Comparison of ENCODE assay signal across 9 cellular contexts in genomic region chr22:21624880-21625791, GRCh38. TPM values are rescaled to one million over a fixed set of nuclear protein-coding genes. Genes with fewer than 3 reads are reported as not detected.
DNase-seq lines count a peak whose midpoint lies in the region; ATAC-seq, FAIRE-seq and TF ChIP-seq lines count a peak whose summit lies in the region.
"Had no signal": no experiment of that assay in that cellular context is flagged by ENCODE, and none has a peak within 500 bp of the region (broad histone marks: within the 10 kb centered on the region; RNA-seq: fewer than 3 reads in every experiment).

No MANE protein-coding gene starts in this region.

- no peak for TF ChIP-seq CTCF in CD8-positive, alpha-beta T cell (IDR thresholded peaks at IDR 0.05)
- TF ChIP-seq CTCF in GM23338 (conservative IDR thresholded peaks at IDR 0.05; ENCODE audit: low read depth in 2 of 2) (no peak), WTC11 (IDR thresholded peaks at IDR 0.05) (no peak), natural killer cell (IDR thresholded peaks at IDR 0.05) (no peak), psoas muscle (IDR thresholded peaks at IDR 0.05) (no peak), D721Med (IDR thresholded peaks at IDR 0.05; ENCODE audit: insufficient read depth, missing control alignments) (no peak)

- intact Hi-C loops in CD8-positive, alpha-beta T cell (cut with DNase I, micrococcal nuclease) = loop anchor here in 1 of 2 experiments (5.0 kb wide), 1 partner anchor 623 kb away; the partner anchor contains the start of gene THAP7
- intact Hi-C loops in natural killer cell (cut with micrococcal nuclease) = no loop called here
- intact Hi-C loops in psoas muscle (cut with DNase I) = loop anchor here (2.0 to 5.0 kb wide), 2 partner anchors 33 to 56 kb away; no protein-coding TSS in a partner anchor

- peaks cover 58% of the 10 kb centered on the region for H4K20me1 ChIP-seq in GM23338 (replicated peaks; ENCODE audit: insufficient read depth)

- H3K9me3 ChIP-seq in CD8-positive, alpha-beta T cell (ENCODE audit: low read length) = no peaks in the 10 kb centered on the region
- H3K9me3 ChIP-seq in psoas muscle = no peaks in the 10 kb centered on the region
- H3K9me3 ChIP-seq: testis had no signal

- no peak overlapping the region for H2AFZ ChIP-seq in GM23338

- no peaks in the 10 kb centered on the region for H3K9me2 ChIP-seq in GM23338 (ENCODE audit: insufficient read depth)

- peaks cover 60% of the 10 kb centered on the region for H3K36me3 Mint-ChIP-seq in CD8-positive, alpha-beta T cell
- H3K36me3 Mint-ChIP-seq in GM23338 (ENCODE audit: low read depth) = peaks cover 37% of the 10 kb centered on the region
- peaks cover 18% of the 10 kb centered on the region for H3K36me3 Mint-ChIP-seq in WTC11
- H3K36me3 Mint-ChIP-seq in natural killer cell = no peaks in the 10 kb centered on the region

- peaks cover 20% of the 10 kb centered on the region for H3K79me2 ChIP-seq in GM23338 (replicated peaks; ENCODE audit: insufficient read depth)

- no peaks in the 10 kb centered on the region for H3K27me3 ChIP-seq in CD8-positive, alpha-beta T cell (ENCODE audit: insufficient read depth, low read length)
- H3K27me3 ChIP-seq in GM23338 (ENCODE audit: insufficient read depth) = no peaks in the 10 kb centered on the region
- H3K27me3 ChIP-seq in psoas muscle (ENCODE audit: insufficient read depth in 3 of 3, low read length in 2 of 3) = no peaks in the 10 kb centered on the region
- H3K27me3 ChIP-seq: testis had no signal

- POLR2A ChIA-PET in CD8-positive, alpha-beta T cell (lab: Charles Lee) = no interaction called here
- POLR2A ChIA-PET in WTC11 (lab: Charles Lee) = no interaction called here

- H3K9me3 Mint-ChIP-seq in CD8-positive, alpha-beta T cell = no peaks in the 10 kb centered on the region
- H3K9me3 Mint-ChIP-seq in GM23338 = peaks cover 5% of the 10 kb centered on the region; the same call in 2 of the 3 replicates
- no peaks in the 10 kb centered on the region for H3K9me3 Mint-ChIP-seq in WTC11
- H3K9me3 Mint-ChIP-seq in natural killer cell = no peaks in the 10 kb centered on the region

- peaks cover 36% of the 10 kb centered on the region; the same call in 1 of the 2 replicates for H3F3A ChIP-seq in GM23338 (replicated peaks; ENCODE audit: low read depth)

- DNase-seq in CD8-positive, alpha-beta T cell = no peak
- no peak for DNase-seq in GM23338 (ENCODE audit: low spot score)
- no peak for DNase-seq in WTC11 (ENCODE audit: low spot score)
- DNase-seq in natural killer cell = no peak
- no peak for DNase-seq in psoas muscle
- DNase-seq in stimulated activated CD4-positive, alpha-beta T cell treated with anti-CD3 and anti-CD28 coated beads, Interleukin-1b, Interleukin-23, amount 100 ng/mL, for 48 hours = no peak
- DNase-seq in D721Med (ENCODE audit: insufficient read length, low spot score) = no peak
- DNase-seq: testis had no signal

- peak overlapping the region; percentile 47 for H3K27ac Mint-ChIP-seq in CD8-positive, alpha-beta T cell
- H3K27ac Mint-ChIP-seq in GM23338 = peak overlapping the region; percentile 22; the same call in 1 of the 2 replicates
- peak overlapping the region; percentile 66; the same call in 1 of the 2 replicates for H3K27ac Mint-ChIP-seq in WTC11
- peak overlapping the region; percentile 58 to 83 for H3K27ac Mint-ChIP-seq in natural killer cell

- CTCF ChIA-PET in CD8-positive, alpha-beta T cell (lab: Charles Lee) = interaction anchor here (1.4 to 2.7 kb wide), 4 partner anchors 9 to 22 kb away, joined by 4 to 11 read pairs (median 4); no protein-coding TSS in a partner anchor
- CTCF ChIA-PET in WTC11 (lab: Charles Lee) = interaction anchor here (0.7 to 13.4 kb wide), 6 partner anchors 7 to 40 kb away, joined by 3 to 273 read pairs (median 4); partner anchors contain the start of genes CCDC116 and SDF2L1

- peaks cover 9% of the 10 kb centered on the region for H3K36me3 ChIP-seq in CD8-positive, alpha-beta T cell (ENCODE audit: insufficient read depth, low read length)
- H3K36me3 ChIP-seq in GM23338 (ENCODE audit: insufficient read depth) (peaks cover 8% of the 10 kb centered on the region), psoas muscle (ENCODE audit: insufficient read depth in 1 of 2, low read depth in 1 of 2) (peaks cover 0 to 17% of the 10 kb centered on the region in 2 donors)

- no peak overlapping the region for H3K4me2 ChIP-seq in GM23338

- no peak for FAIRE-seq in D721Med (lab: Jason Lieb, UNC)
- FAIRE-seq: endometrium had no signal

- H3K4me3 Mint-ChIP-seq in CD8-positive, alpha-beta T cell = no peak overlapping the region
- H3K4me3 Mint-ChIP-seq in GM23338 = no peak overlapping the region; the same call in 2 of the 3 replicates
- H3K4me3 Mint-ChIP-seq in WTC11 = no peak overlapping the region
- H3K4me3 Mint-ChIP-seq in natural killer cell = no peak overlapping the region

- no peak overlapping the region for H3K27ac ChIP-seq in CD8-positive, alpha-beta T cell (ENCODE audit: low read depth, low read length)
- 0 out of 2 replicates have a peak overlapping the region, but pooled peaks have one; percentile 59 for H3K27ac ChIP-seq in GM23338 (ENCODE audit: low read depth)
- no peak overlapping the region for H3K27ac ChIP-seq in psoas muscle
- H3K27ac ChIP-seq: testis had no signal

- H3K4me3 ChIP-seq in CD8-positive, alpha-beta T cell (ENCODE audit: low read depth, low read length) = no peak overlapping the region
- H3K4me3 ChIP-seq in GM23338 = no peak overlapping the region
- H3K4me3 ChIP-seq in psoas muscle = no peak overlapping the region
- H3K4me3 ChIP-seq: testis had no signal

- no peaks in the 10 kb centered on the region for H3K27me3 Mint-ChIP-seq in CD8-positive, alpha-beta T cell (ENCODE audit: low read depth)
- H3K27me3 Mint-ChIP-seq in GM23338 (ENCODE audit: insufficient read depth, low read depth, poor library complexity) = peaks cover 28% of the 10 kb centered on the region
- H3K27me3 Mint-ChIP-seq in WTC11 (ENCODE audit: low read depth) = no peaks in the 10 kb centered on the region
- no peaks in the 10 kb centered on the region for H3K27me3 Mint-ChIP-seq in natural killer cell (ENCODE audit: low read depth in 2 of 2)

- WGBS in psoas muscle, 3 donors = 77 to 83% (median 80%) methylated on average over 12 of the region's 12 CpGs

- H3K4me1 Mint-ChIP-seq in CD8-positive, alpha-beta T cell (ENCODE audit: low read depth) = peaks cover 40% of the 10 kb centered on the region
- peaks cover 29% of the 10 kb centered on the region for H3K4me1 Mint-ChIP-seq in GM23338
- peaks cover 24% of the 10 kb centered on the region for H3K4me1 Mint-ChIP-seq in WTC11
- peaks cover 35 to 64% of the 10 kb centered on the region in 2 donors for H3K4me1 Mint-ChIP-seq in natural killer cell

- peaks cover 39% of the 10 kb centered on the region for H3K4me1 ChIP-seq in CD8-positive, alpha-beta T cell (ENCODE audit: insufficient read depth, low read length)
- H3K4me1 ChIP-seq in GM23338 (ENCODE audit: insufficient read depth) (peaks cover 14% of the 10 kb centered on the region; the same call in 1 of the 2 replicates), psoas muscle (peaks cover 28% of the 10 kb centered on the region)

- ATAC-seq in CD8-positive, alpha-beta T cell = no peak
- ATAC-seq in GM23338 (no peak), WTC11 (no peak), natural killer cell (no peak), psoas muscle (no peak)

TF ChIP-seq in GM23338, 12 proteins besides CTCF, POLR2A, EP300 and RAD21 (continues in another document):
- no peak for TF ChIP-seq CREB1 (CRISPR knock-in tag; IDR thresholded peaks at IDR 0.05; ENCODE audit: low read depth)

TF ChIP-seq in WTC11, 78 proteins besides CTCF, POLR2A, EP300 and RAD21 (continues in another document):
- TF ChIP-seq ZMAT4 (CRISPR knock-in tag; IDR thresholded peaks at IDR 0.05) = no peak

RNA-seq across cellular contexts. Expression of gene YDJC, which starts 4.7 kb away (rescaled TPM):
- 10 to 100 TPM; 25.6 to 26.0 TPM for total RNA-seq in CD8-positive, alpha-beta T cell
- total RNA-seq in GM23338 (2014; rRNA removed; shearing (Covaris generic)) = 58.8 and 83.7 TPM in 2 replicates
- polyA plus RNA-seq in GM23338 (2016; fragmentation: Nextera tagmentation; extraction: Ambion mirVana) (53.3 and 58.4 TPM in 2 replicates), psoas muscle (1 to 10 TPM; 3.6 to 5.8 (median 4.0) TPM)
- total RNA-seq in WTC11 (2021) (39.1 to 42.1 TPM (median 39.8 TPM) in 3 replicates), natural killer cell (10 to 100 TPM; 20.5 to 24.4 (median 21.6) TPM), psoas muscle (1 to 10 TPM; 2.4 to 5.4 (median 3.3) TPM)

RNA-seq across cellular contexts. Expression of gene CCDC116, which starts 7.4 kb away (rescaled TPM):
- under 1 TPM; 0.19 to 0.33 TPM for total RNA-seq in CD8-positive, alpha-beta T cell
- total RNA-seq in GM23338 (2014; rRNA removed; shearing (Covaris generic)) = 0.14 TPM in 1 of 2 replicates, not detected in the other
- polyA plus RNA-seq in GM23338 (2016; fragmentation: Nextera tagmentation; extraction: Ambion mirVana) = 0.35 TPM in 1 of 2 replicates, not detected in the other
- 0.14 to 0.57 TPM (median 0.27 TPM) in 3 replicates for total RNA-seq in WTC11 (2021)
- total RNA-seq in natural killer cell = under 1 TPM in 1 of 3 donors, not detected in 2; 0.43 TPM
- total RNA-seq in psoas muscle = under 1 TPM; 0.13 to 0.24 (median 0.20) TPM
- polyA plus RNA-seq in psoas muscle = under 1 TPM; 0.07 to 0.32 (median 0.14) TPM

RNA-seq across cellular contexts. Expression of gene SDF2L1, which starts 17.0 kb away (rescaled TPM):
- 10 to 100 TPM; 20.8 to 21.5 TPM for total RNA-seq in CD8-positive, alpha-beta T cell
- total RNA-seq in GM23338 (2014; rRNA removed; shearing (Covaris generic)) = 60.3 and 62.3 TPM in 2 replicates
- polyA plus RNA-seq in GM23338 (2016; fragmentation: Nextera tagmentation; extraction: Ambion mirVana) (72.7 and 74.8 TPM in 2 replicates), psoas muscle (10 to 100 TPM; 16.8 to 53.5 (median 26.0) TPM)
- total RNA-seq in WTC11 (2021) (52.2 to 73.6 TPM (median 57.0 TPM) in 3 replicates), natural killer cell (10 to 100 TPM; 38.3 to 55.8 (median 40.3) TPM), psoas muscle (10 to 100 TPM in 3 of 4 donors, 1 to 10 TPM in 1; 6.9 to 13.0 (median 11.6) TPM)

RNA-seq across cellular contexts. Expression of gene PPIL2, which starts 40.7 kb away (rescaled TPM):
- 10 to 100 TPM; 42.5 to 51.7 TPM for total RNA-seq in CD8-positive, alpha-beta T cell
- total RNA-seq in GM23338 (2014; rRNA removed; shearing (Covaris generic)) = 30.7 and 34.1 TPM in 2 replicates
- polyA plus RNA-seq in GM23338 (2016; fragmentation: Nextera tagmentation; extraction: Ambion mirVana) (21.6 and 23.0 TPM in 2 replicates), psoas muscle (10 to 100 TPM; 15.6 to 24.7 (median 17.4) TPM)
- total RNA-seq in WTC11 (2021) (35.6 to 47.5 TPM (median 37.4 TPM) in 3 replicates), natural killer cell (100 to 1,000 TPM; 101 to 127 (median 124) TPM), psoas muscle (10 to 100 TPM; 19.3 to 31.6 (median 21.6) TPM)

RNA-seq across cellular contexts. Expression of gene UBE2L3, which starts 57.6 kb away (rescaled TPM):
- total RNA-seq in CD8-positive, alpha-beta T cell = 10 to 100 TPM; 20.7 to 22.4 TPM
- 70.1 and 86.3 TPM in 2 replicates for total RNA-seq in GM23338 (2014; rRNA removed; shearing (Covaris generic))
- polyA plus RNA-seq in GM23338 (2016; fragmentation: Nextera tagmentation; extraction: Ambion mirVana) (123 and 136 TPM in 2 replicates), psoas muscle (100 to 1,000 TPM in 1 of 3 donors, 10 to 100 TPM in 2; 51.4 to 144 (median 89.9) TPM)
- total RNA-seq in WTC11 (2021) (75.7 to 79.1 TPM (median 77.4 TPM) in 3 replicates), natural killer cell (10 to 100 TPM; 30.7 to 39.8 (median 39.7) TPM), psoas muscle (10 to 100 TPM; 44.9 to 57.3 (median 53.1) TPM)
